ENCODE assay signal across 26 cellular contexts in the genomic region with DNA sequence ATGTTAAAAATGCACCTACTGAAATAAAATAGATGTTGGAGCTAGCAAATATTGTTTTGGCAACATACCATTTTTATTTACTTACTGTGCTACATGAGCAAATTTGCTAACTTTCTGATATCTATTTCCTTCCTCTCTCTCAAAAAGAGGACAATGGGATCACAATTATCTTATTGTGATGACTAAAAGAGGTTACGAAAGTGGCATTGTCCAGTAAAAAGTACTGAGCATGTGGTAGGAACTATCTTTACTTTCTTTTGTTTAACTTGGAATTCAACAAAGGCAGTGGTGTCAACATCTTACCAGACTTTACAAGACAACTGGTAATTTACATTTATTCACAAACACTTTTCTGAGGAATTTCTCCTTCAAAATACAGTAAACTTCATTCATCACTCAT.
"Had no signal": no experiment of that assay in that cellular context is flagged by ENCODE, and none has a peak within 500 bp of the region (broad histone marks: within the 10 kb centered on the region; RNA-seq: fewer than 3 reads in every experiment).

No MANE protein-coding gene starts in this region.

- H3K27me3 ChIP-seq: pancreas, right atrium auricular region, stomach, testis, thyroid gland, uterus had no signal

- DNase-seq: hippocampal formation; left colon; left ventricle myocardium inferior; midbrain; mucosa of descending colon; naive thymus-derived CD4-positive, alpha-beta T cell; pancreas; posterior cingulate gyrus; stimulated activated CD4-positive, alpha-beta T cell treated with anti-CD3 and anti-CD28 coated beads, Interleukin-12 subunit alpha, Interleukin-12 subunit beta, amount 100 ng/mL, for 4 hours; stimulated activated CD4-positive, alpha-beta T cell treated with anti-CD3 and anti-CD28 coated beads, Interleukin-15, amount 100 ng/mL, for 24 hours; stimulated activated CD4-positive, alpha-beta T cell treated with anti-CD3 and anti-CD28 coated beads, Interleukin-2, amount 100 ng/mL, for 24 hours; stimulated activated CD4-positive, alpha-beta T cell treated with anti-CD3 and anti-CD28 coated beads, Interleukin-4, amount 100 ng/mL, for 1 hour; stimulated activated naive B cell treated with anti-CD40 and anti-IgM and Interleukin-4, amounts not matched to agents 10 μg/mL and 1 μg/mL and 100 μg/mL, for 72 hours; stimulated activated naive CD8-positive, alpha-beta T cell treated with anti-CD3 and anti-CD28 coated beads, Interleukin-15, Interleukin-2, amounts not matched to agents 100 U/mL and 50 U/mL, for 24 hours; stomach; testis; thyroid gland; uterus had no signal

- H3K27ac Mint-ChIP-seq: memory B cell; naive thymus-derived CD4-positive, alpha-beta T cell; natural killer cell treated with Interleukin-12 subunit alpha and Interleukin-12 subunit beta and Interleukin-15 and Interleukin-18, amount 100 ng/mL, for 72 hours; stimulated activated naive B cell treated with anti-CD40 and anti-IgM and Interleukin-4, amounts not matched to agents 10 μg/mL and 1 μg/mL and 100 μg/mL, for 72 hours; type B pancreatic cell had no signal

- H3K27ac ChIP-seq: left ventricle myocardium inferior, pancreas, prostate gland, right atrium auricular region, skin epidermis, stomach, testis, thyroid gland, uterus had no signal

- H3K4me1 ChIP-seq: pancreas, prostate gland, right atrium auricular region, stomach, testis, thyroid gland, uterus had no signal

- H3K36me3 Mint-ChIP-seq: memory B cell; naive thymus-derived CD4-positive, alpha-beta T cell; natural killer cell treated with Interleukin-12 subunit alpha and Interleukin-12 subunit beta and Interleukin-15 and Interleukin-18, amount 100 ng/mL, for 72 hours; stimulated activated naive B cell treated with anti-CD40 and anti-IgM and Interleukin-4, amounts not matched to agents 10 μg/mL and 1 μg/mL and 100 μg/mL, for 72 hours; type B pancreatic cell had no signal

- H3K36me3 ChIP-seq: left ventricle myocardium inferior, pancreas, prostate gland, right atrium auricular region, stomach, thyroid gland, uterus had no signal

- ATAC-seq: left colon; mucosa of descending colon; naive thymus-derived CD4-positive, alpha-beta T cell; natural killer cell treated with Interleukin-12 subunit alpha and Interleukin-12 subunit beta and Interleukin-15 and Interleukin-18, amount 100 ng/mL, for 72 hours; pancreas; sciatic nerve; stimulated activated naive B cell treated with anti-CD40 and anti-IgM and Interleukin-4, amounts not matched to agents 10 μg/mL and 1 μg/mL and 100 μg/mL, for 72 hours; stimulated activated naive CD8-positive, alpha-beta T cell treated with anti-CD3 and anti-CD28 coated beads, Interleukin-15, Interleukin-2, amounts not matched to agents 100 U/mL and 50 U/mL, for 24 hours had no signal

- H3K4me3 Mint-ChIP-seq: memory B cell; naive thymus-derived CD4-positive, alpha-beta T cell; natural killer cell treated with Interleukin-12 subunit alpha and Interleukin-12 subunit beta and Interleukin-15 and Interleukin-18, amount 100 ng/mL, for 72 hours; stimulated activated naive B cell treated with anti-CD40 and anti-IgM and Interleukin-4, amounts not matched to agents 10 μg/mL and 1 μg/mL and 100 μg/mL, for 72 hours; type B pancreatic cell had no signal

- H3K9me3 Mint-ChIP-seq: type B pancreatic cell had no signal

- H3K27me3 Mint-ChIP-seq: memory B cell; naive thymus-derived CD4-positive, alpha-beta T cell; natural killer cell treated with Interleukin-12 subunit alpha and Interleukin-12 subunit beta and Interleukin-15 and Interleukin-18, amount 100 ng/mL, for 72 hours; stimulated activated naive B cell treated with anti-CD40 and anti-IgM and Interleukin-4, amounts not matched to agents 10 μg/mL and 1 μg/mL and 100 μg/mL, for 72 hours; type B pancreatic cell had no signal

- H3K4me1 Mint-ChIP-seq: memory B cell; naive thymus-derived CD4-positive, alpha-beta T cell; stimulated activated naive B cell treated with anti-CD40 and anti-IgM and Interleukin-4, amounts not matched to agents 10 μg/mL and 1 μg/mL and 100 μg/mL, for 72 hours had no signal

- H3K9me3 ChIP-seq: left ventricle myocardium inferior, mucosa of descending colon, pancreas, prostate gland, right atrium auricular region, stomach, testis, thyroid gland, uterus had no signal

- H3K4me3 ChIP-seq: left ventricle myocardium inferior, lung, mucosa of descending colon, pancreas, prostate gland, right atrium auricular region, skin epidermis, stomach, testis, thyroid gland, uterus had no signal
